ENCODE assay signal across 21 cellular contexts in genomic region chr12:44968960-44969359, GRCh38.
"Had no signal": no experiment of that assay in that cellular context is flagged by ENCODE, and none has a peak within 500 bp of the region (broad histone marks: within the 10 kb centered on the region; RNA-seq: fewer than 3 reads in every experiment).

No MANE protein-coding gene starts in this region.

- H3K27ac ChIP-seq: esophagus squamous epithelium, hepatocyte, left ventricle myocardium inferior, lower lobe of right lung, spleen had no signal

- H3K4me1 Mint-ChIP-seq: memory B cell; mesothelial cell of epicardium; stimulated activated naive B cell treated with anti-CD40 and anti-IgM and Interleukin-4, amounts not matched to agents 10 μg/mL and 1 μg/mL and 100 μg/mL, for 72 hours had no signal

- ATAC-seq: left cardiac atrium; lower lobe of right lung; sciatic nerve; stimulated activated naive B cell treated with anti-CD40 and anti-IgM and Interleukin-4, amounts not matched to agents 10 μg/mL and 1 μg/mL and 100 μg/mL, for 72 hours had no signal

- H3K36me3 Mint-ChIP-seq: memory B cell, mesothelial cell of epicardium, natural killer cell had no signal

- H3K79me2 ChIP-seq: hepatocyte had no signal

- H3K9me3 ChIP-seq: esophagus squamous epithelium, lower lobe of right lung had no signal

- H3K27ac Mint-ChIP-seq: memory B cell; mesothelial cell of epicardium; stimulated activated naive B cell treated with anti-CD40 and anti-IgM and Interleukin-4, amounts not matched to agents 10 μg/mL and 1 μg/mL and 100 μg/mL, for 72 hours had no signal

- H3K27me3 ChIP-seq: esophagus squamous epithelium, hepatocyte, spleen had no signal

- H3K4me3 Mint-ChIP-seq: memory B cell; mesothelial cell of epicardium; natural killer cell; neural crest cell; stimulated activated naive B cell treated with anti-CD40 and anti-IgM and Interleukin-4, amounts not matched to agents 10 μg/mL and 1 μg/mL and 100 μg/mL, for 72 hours had no signal

- DNase-seq: dermis blood vessel endothelial cell; esophagus squamous epithelium; foreskin fibroblast; head of caudate nucleus; kidney; left cardiac atrium; left ventricle myocardium inferior; lower lobe of right lung; natural killer cell; posterior cingulate gyrus; spleen; stimulated activated CD4-positive, alpha-beta T cell treated with anti-CD3 and anti-CD28 coated beads, Interleukin-15, amount 100 ng/mL, for 24 hours; stimulated activated CD4-positive, alpha-beta T cell treated with anti-CD3 and anti-CD28 coated beads, Interleukin-1b, Interleukin-23, amount 100 ng/mL, for 48 hours; stimulated activated CD4-positive, alpha-beta T cell treated with anti-CD3 and anti-CD28 coated beads, Interleukin-4, amount 100 ng/mL, for 4 hours; stimulated activated naive B cell treated with anti-CD40 and anti-IgM and Interleukin-4, amounts not matched to agents 10 μg/mL and 1 μg/mL and 100 μg/mL, for 72 hours; trophoblast cell had no signal

- H3K4me3 ChIP-seq: esophagus squamous epithelium, hepatocyte, left ventricle myocardium inferior, lower lobe of right lung, spleen had no signal

- H3K4me2 ChIP-seq: hepatocyte had no signal

- H2AFZ ChIP-seq: hepatocyte had no signal

- H3K4me1 ChIP-seq: esophagus squamous epithelium, left ventricle myocardium inferior, lower lobe of right lung, spleen had no signal

- H3K36me3 ChIP-seq: esophagus squamous epithelium, left ventricle myocardium inferior, lower lobe of right lung, spleen had no signal

- H3K27me3 Mint-ChIP-seq: stimulated activated naive B cell treated with anti-CD40 and anti-IgM and Interleukin-4, amounts not matched to agents 10 μg/mL and 1 μg/mL and 100 μg/mL, for 72 hours had no signal
